In genomic region chr17:75743625-75744206, GRCh38 we compare ENCODE assay signal across 22 cellular contexts. TPM values are rescaled to one million over a fixed set of nuclear protein-coding genes. Genes with fewer than 3 reads are reported as not detected.
"Had no signal": no experiment of that assay in that cellular context is flagged by ENCODE, and none has a peak within 500 bp of the region (broad histone marks: within the 10 kb centered on the region; RNA-seq: fewer than 3 reads in every experiment).

No MANE protein-coding gene starts in this region.

- FAIRE-seq: bronchial epithelial cell, TTC549 had no signal

- H3K9me3 ChIP-seq: SJSA1, SK-N-SH had no signal

- H3K4me2 ChIP-seq: SK-N-SH had no signal

- H3K9me2 ChIP-seq: SK-N-SH had no signal

- H3K36me3 ChIP-seq: SJSA1 had no signal

- H3K9ac ChIP-seq: SK-N-SH had no signal

- H3K27ac ChIP-seq: SJSA1 had no signal

- H3K4me3 ChIP-seq: K562, SJSA1 had no signal

- DNase-seq: activated CD4-positive, alpha-beta T cell treated with anti-CD3 and anti-CD28 coated beads, Interleukin-2, amount 10 ng/mL, durations not matched to agents 24 days and 14 days; activated CD4-positive, alpha-beta T cell treated with anti-CD3 and anti-CD28 coated beads, Interleukin-2, amount 50 U/mL, for 4 hours; activated CD8-positive, alpha-beta T cell treated with anti-CD3 and anti-CD28 coated beads for 36 hours; activated gamma-delta T cell; activated naive CD4-positive, alpha-beta T cell treated with anti-CD3 and anti-CD28 coated beads for 36 hours; activated naive CD8-positive, alpha-beta T cell treated with anti-CD3 and anti-CD28 coated beads, Interleukin-2, amount 50 U/mL, for 24 hours; activated T-cell treated with anti-CD3 and anti-CD28 coated beads, Interleukin-2, amount 50 U/mL, for 1 hour; anterior cingulate cortex; cerebellar nuclear complex; NCI-H1105; NCI-H1417 treated with DMSO at 0.1 percent for 48 hours; NCI-H1694; NCI-H1930; NCI-H2081 treated with DMSO at 0.1 percent for 48 hours; NCI-H226; NCI-H524 treated with DMSO at 0.1 percent for 48 hours; SHP77 treated with DMSO at 0.1 percent for 48 hours; SK-N-SH had no signal

- ATAC-seq: activated CD8-positive, alpha-beta T cell treated with anti-CD3 and anti-CD28 coated beads for 36 hours; activated naive CD8-positive, alpha-beta T cell treated with anti-CD3 and anti-CD28 coated beads, Interleukin-2, amount 50 U/mL, for 24 hours had no signal

- H3K27me3 ChIP-seq: SJSA1 had no signal

RNA-seq across cellular contexts. Expression of gene ITGB4, which starts 22.5 kb away (rescaled TPM):
- total RNA-seq: SJSA1 had no signal
